ENCODE assay signal across 8 cellular contexts in genomic region chr12:66234722-66235625, GRCh38. TPM values are rescaled to one million over a fixed set of nuclear protein-coding genes. Genes with fewer than 3 reads are reported as not detected.
DNase-seq lines count a peak whose midpoint lies in the region; TF ChIP-seq lines count a peak whose summit lies in the region.
"Not testable (repeated sequence)": the region's sequence is repeated elsewhere in the genome, so short reads cannot be mapped to it uniquely, and the experiment has no call there.

No MANE protein-coding gene starts in this region.

- H3K27ac ChIP-seq in thymus (ENCODE audit: low read depth): peak overlapping the region; percentile 3

- not testable (repeated sequence) for H3K36me3 Mint-ChIP-seq in T-helper 1 cell treated with Interleukin-12 subunit alpha and Interleukin-12 subunit beta and Interleukin-4 antibody, amounts not matched to agents 30 μg/mL and 1 μg/mL, for 36 hours (ENCODE audit: low read depth); glutamatergic neuron (ENCODE audit: unreplicated experiment); neural crest cell (ENCODE audit: low read depth)

- H3K9me3 Mint-ChIP-seq in T-helper 1 cell treated with Interleukin-12 subunit alpha and Interleukin-12 subunit beta and Interleukin-4 antibody, amounts not matched to agents 30 μg/mL and 1 μg/mL, for 36 hours; glutamatergic neuron (ENCODE audit: unreplicated experiment); neural crest cell: not testable (repeated sequence)

- peaks cover 40% of the 10 kb centered on the region for H3K27me3 Mint-ChIP-seq in T-helper 1 cell treated with Interleukin-12 subunit alpha and Interleukin-12 subunit beta and Interleukin-4 antibody, amounts not matched to agents 30 μg/mL and 1 μg/mL, for 36 hours (ENCODE audit: low read depth)
- not testable (repeated sequence) for H3K27me3 Mint-ChIP-seq in glutamatergic neuron (ENCODE audit: unreplicated experiment)
- H3K27me3 Mint-ChIP-seq in neural crest cell (ENCODE audit: low read depth): peaks cover 27% of the 10 kb centered on the region

- H3K9ac ChIP-seq in adipocyte (ENCODE audit: low read length): peak overlapping the region; percentile 88

- peaks cover 12% of the 10 kb centered on the region for H3K4me1 Mint-ChIP-seq in T-helper 1 cell treated with Interleukin-12 subunit alpha and Interleukin-12 subunit beta and Interleukin-4 antibody, amounts not matched to agents 30 μg/mL and 1 μg/mL, for 36 hours (ENCODE audit: low read depth)
- H3K4me1 Mint-ChIP-seq in glutamatergic neuron (ENCODE audit: low read depth, unreplicated experiment): peaks cover 40% of the 10 kb centered on the region
- not testable (repeated sequence) for H3K4me1 Mint-ChIP-seq in neural crest cell

- POLR2A ChIA-PET in GM10248 (lab: Yijun Ruan, JAX): interaction anchor here (0.6 kb wide), 1 partner anchor 80 kb away, joined by 4 read pairs; no protein-coding TSS in a partner anchor

- DNase-seq in GM10248 (ENCODE audit: extremely low spot score) (peak; percentile 64), HCEC 1CT (peak; percentile 32), LoVo (ENCODE audit: low spot score) (peak; percentile 63), adipocyte (ENCODE audit: low read depth) (peak; percentile 66), glutamatergic neuron (peak; percentile 77), neural crest cell (ENCODE audit: low read depth, low spot score) (peak; percentile 56)

- 6% methylated on average over 74 of the region's 74 CpGs for WGBS in thymus

- H3K27ac Mint-ChIP-seq in T-helper 1 cell treated with Interleukin-12 subunit alpha and Interleukin-12 subunit beta and Interleukin-4 antibody, amounts not matched to agents 30 μg/mL and 1 μg/mL, for 36 hours; neural crest cell (ENCODE audit: unreplicated experiment): not testable (repeated sequence)
- peak overlapping the region; percentile 97 for H3K27ac Mint-ChIP-seq in glutamatergic neuron (ENCODE audit: unreplicated experiment)

- H3K4me1 ChIP-seq in adipocyte (ENCODE audit: control insufficient read depth, insufficient read depth, low read length) (peaks cover 27% of the 10 kb centered on the region), thymus (ENCODE audit: control insufficient read depth, insufficient read depth, low read length) (peaks cover 14% of the 10 kb centered on the region)

- not testable (repeated sequence) for H3K27me3 ChIP-seq in adipocyte (replicated peaks; ENCODE audit: control insufficient read depth, insufficient read depth, low read length); thymus (ENCODE audit: control insufficient read depth, insufficient read depth)

- peak overlapping the region; percentile 83 for H3K4me3 ChIP-seq in adipocyte (ENCODE audit: low read length)
- peak overlapping the region; percentile 48 for H3K4me3 ChIP-seq in thymus (ENCODE audit: low read length)

- TF ChIP-seq CTCF in GM10248 (IDR thresholded peaks at IDR 0.05; ENCODE audit: control extremely low read depth, extremely low read depth, low read depth, missing control alignments); glutamatergic neuron (IDR thresholded peaks at IDR 0.05; ENCODE audit: partially characterized antibody, unreplicated experiment); neural crest cell (conservative IDR thresholded peaks at IDR 0.05): not testable (repeated sequence)

- peak overlapping the region; percentile 68 for H3K4me3 Mint-ChIP-seq in T-helper 1 cell treated with Interleukin-12 subunit alpha and Interleukin-12 subunit beta and Interleukin-4 antibody, amounts not matched to agents 30 μg/mL and 1 μg/mL, for 36 hours
- peak overlapping the region; percentile 80 for H3K4me3 Mint-ChIP-seq in glutamatergic neuron (ENCODE audit: unreplicated experiment)
- H3K4me3 Mint-ChIP-seq in neural crest cell: peak overlapping the region; percentile 81

- not testable (repeated sequence) for H3K9me3 ChIP-seq in adipocyte (ENCODE audit: control insufficient read depth, low read length); thymus (ENCODE audit: control insufficient read depth)

- CTCF ChIA-PET in GM10248 (lab: Yijun Ruan, JAX): interaction anchor here (0.9 to 3.8 kb wide), 20 partner anchors 9 to 454 kb away, joined by 3 to 13 read pairs (median 4); no protein-coding TSS in a partner anchor

- H3K36me3 ChIP-seq in adipocyte (ENCODE audit: control insufficient read depth, insufficient read depth, low read length, severe bottlenecking): peaks cover 27% of the 10 kb centered on the region
- H3K36me3 ChIP-seq in thymus (ENCODE audit: control insufficient read depth, insufficient read depth): not testable (repeated sequence)

RNA-seq across cellular contexts. Expression of gene IRAK3, which starts 46.0 kb away (rescaled TPM):
- 3.9 TPM for total RNA-seq in glutamatergic neuron (ENCODE audit: unreplicated experiment)
- total RNA-seq in neural crest cell: 0.56 and 0.61 TPM in 2 replicates
- polyA plus RNA-seq in thymus: 5.9 TPM

Comparison
In these comparisons a context has a peak if more than half of its experiments do, and no peak if none do; other contexts are left out.
1. Peak in every context shown above with its lines: DNase-seq, H3K4me3 ChIP-seq and H3K27ac ChIP-seq.